Comparison of ENCODE assay signal across 7 cellular contexts in genomic region chr15:99796940-99797870, GRCh38.
DNase-seq lines count a peak whose midpoint lies in the region; ATAC-seq, FAIRE-seq and TF ChIP-seq lines count a peak whose summit lies in the region.
"Not testable (repeated sequence)": the region's sequence is repeated elsewhere in the genome, so short reads cannot be mapped to it uniquely, and the experiment has no call there.

No MANE protein-coding gene starts in this region.

- not testable (repeated sequence) for H3K36me3 Mint-ChIP-seq in H9 (ENCODE audit: insufficient read depth in 1 of 3, low read depth in 3 of 3); naive thymus-derived CD4-positive, alpha-beta T cell

- not testable (repeated sequence) for H3K4me1 ChIP-seq in H9 (ENCODE audit: insufficient read depth, low read length); Panc1 (ENCODE audit: control insufficient read depth, insufficient read depth, low read length); naive thymus-derived CD4-positive, alpha-beta T cell (ENCODE audit: control insufficient read depth in 2 of 2, insufficient read depth in 2 of 2, low read length in 2 of 2)

- POLR2A ChIA-PET in Panc1 (lab: Charles Lee); naive thymus-derived CD4-positive, alpha-beta T cell (lab: Charles Lee): not testable (repeated sequence)

- H3K4me3 ChIP-seq in GM06990 (replicated peaks; ENCODE audit: low read depth, low read length); Panc1 (ENCODE audit: low read depth in 2 of 2, low read length in 2 of 2); astrocyte of the cerebellum (ENCODE audit: low read depth, low read length); epithelial cell of proximal tubule (ENCODE audit: low read depth, low read length); naive thymus-derived CD4-positive, alpha-beta T cell (ENCODE audit: low read length): not testable (repeated sequence)

- WGBS in H9 (ENCODE audit: extremely low coverage, insufficient read length, low lambda C conversion rate): no CpG with 5 or more reads among the region's 21 CpGs

- not testable (repeated sequence) for H2BK20ac ChIP-seq in H9 (ENCODE audit: low read depth, low read length, poor library complexity, severe bottlenecking)

- H2AFZ ChIP-seq in H9 (ENCODE audit: low read length): not testable (repeated sequence)

- H3K79me2 ChIP-seq in H9 (ENCODE audit: insufficient read depth, low read length): not testable (repeated sequence)

- not testable (repeated sequence) for H3K27ac ChIP-seq in H9 (ENCODE audit: insufficient read length, low read depth, low read length); Panc1 (ENCODE audit: low read length); naive thymus-derived CD4-positive, alpha-beta T cell (ENCODE audit: low read depth, low read length)

- not testable (repeated sequence) for H4K20me1 ChIP-seq in H9 (ENCODE audit: control insufficient read depth, insufficient read depth, insufficient read length)

- TF ChIP-seq CTCF in GM06990 (IDR thresholded peaks at IDR 0.05; ENCODE audit: insufficient read depth, low read length, poor library complexity, severe bottlenecking); H9 (conservative IDR thresholded peaks at IDR 0.05): not testable (repeated sequence)
- TF ChIP-seq CTCF in Panc1 (IDR thresholded peaks at IDR 0.05) (peak; percentile 57), astrocyte of the cerebellum (IDR thresholded peaks at IDR 0.05; ENCODE audit: low read depth, low read length, missing control alignments) (peak; percentile 8), epithelial cell of proximal tubule (conservative IDR thresholded peaks at IDR 0.05; ENCODE audit: low read depth, low read length) (peak; percentile 5)

- peak; percentile 66; the same call in 1 of the 2 replicates for ATAC-seq in Panc1
- ATAC-seq in naive thymus-derived CD4-positive, alpha-beta T cell: peak; percentile 41

- not testable (repeated sequence) for H3K9me3 ChIP-seq in H9 (ENCODE audit: control insufficient read depth, low read depth, low read length); Panc1 (ENCODE audit: control insufficient read depth, insufficient read depth, low read depth, low read length); naive thymus-derived CD4-positive, alpha-beta T cell (ENCODE audit: control insufficient read depth in 2 of 3, low read length in 3 of 3)

- BruUV-seq in Panc1 (replicated peaks; lab: Mats Ljungman, UMichigan): not testable (repeated sequence)

- H3K79me1 ChIP-seq in H9 (ENCODE audit: insufficient read depth, low read depth, low read length, poor library complexity, severe bottlenecking): not testable (repeated sequence)

- DNase-seq in GM06990 (ENCODE audit: extremely low read depth, insufficient read length) (peak; percentile 28), H9 (peak; percentile 31)
- not testable (repeated sequence) for DNase-seq in GM18507 (ENCODE audit: extremely low spot score, insufficient read length, low read depth); Panc1 (ENCODE audit: low read depth, low spot score); astrocyte of the cerebellum (ENCODE audit: low read depth); epithelial cell of proximal tubule (ENCODE audit: low read depth)
- peak in 3 of 9 donors; percentile 7 to 14 (median 10) for DNase-seq in naive thymus-derived CD4-positive, alpha-beta T cell

- FAIRE-seq in GM18507 (lab: Jason Lieb, UNC): peak; percentile 78

- CTCF ChIA-PET in Panc1 (lab: Charles Lee): interaction anchor here (1.2 kb wide), 1 partner anchor 1969 kb away, joined by 3 read pairs; no protein-coding TSS in a partner anchor
- CTCF ChIA-PET in naive thymus-derived CD4-positive, alpha-beta T cell (lab: Charles Lee): not testable (repeated sequence)

- not testable (repeated sequence) for H3K4me1 Mint-ChIP-seq in H9; naive thymus-derived CD4-positive, alpha-beta T cell

- not testable (repeated sequence) for H3K27me3 Mint-ChIP-seq in H9 (ENCODE audit: low read depth); naive thymus-derived CD4-positive, alpha-beta T cell

- H4K8ac ChIP-seq in H9 (replicated peaks; ENCODE audit: insufficient read length, low read depth, low read length): not testable (repeated sequence)

- not testable (repeated sequence) for H3K18ac ChIP-seq in H9 (ENCODE audit: insufficient read length, low read depth, low read length)

- H3K36me3 ChIP-seq in GM06990 (ENCODE audit: control insufficient read depth, insufficient read depth, low read length); Panc1 (ENCODE audit: control insufficient read depth, insufficient read depth, low read length); naive thymus-derived CD4-positive, alpha-beta T cell (ENCODE audit: control insufficient read depth in 2 of 3, insufficient read depth in 3 of 3, low read length in 3 of 3): not testable (repeated sequence)

- not testable (repeated sequence) for H3K9me3 Mint-ChIP-seq in H9; naive thymus-derived CD4-positive, alpha-beta T cell

- not testable (repeated sequence) for H3K23me2 ChIP-seq in H9 (ENCODE audit: insufficient read length, low read depth, low read length, poor library complexity, severe bottlenecking)

- not testable (repeated sequence) for H3K4ac ChIP-seq in H9 (ENCODE audit: low read depth, low read length)

- H2BK12ac ChIP-seq in H9 (ENCODE audit: insufficient read length, low read depth, low read length): not testable (repeated sequence)

- in situ Hi-C loops in Panc1 (cut with HindIII; ENCODE audit: low pct_unique_long_range_greater_than_20kb, low sequenced_read_pairs); astrocyte of the cerebellum (cut with HindIII; ENCODE audit: low sequenced_read_pairs): not testable (repeated sequence)

- H3K27ac Mint-ChIP-seq in H9; naive thymus-derived CD4-positive, alpha-beta T cell: not testable (repeated sequence)

- H3K4me3 Mint-ChIP-seq in H9; naive thymus-derived CD4-positive, alpha-beta T cell: not testable (repeated sequence)

- intact Hi-C loops in Panc1 (cut with micrococcal nuclease; ENCODE audit: unreplicated experiment); naive thymus-derived CD4-positive, alpha-beta T cell (cut with micrococcal nuclease): not testable (repeated sequence)

- not testable (repeated sequence) for H3K27me3 ChIP-seq in GM06990 (replicated peaks; ENCODE audit: control insufficient read depth, insufficient read depth, low read length); H9 (ENCODE audit: insufficient read depth, low read length); Panc1 (ENCODE audit: control insufficient read depth, insufficient read depth, low read length); naive thymus-derived CD4-positive, alpha-beta T cell (ENCODE audit: control insufficient read depth in 2 of 2, insufficient read depth in 2 of 2, low read length in 2 of 2)

- not testable (repeated sequence) for H2BK15ac ChIP-seq in H9 (ENCODE audit: low read depth, low read length)

- not testable (repeated sequence) for H3K14ac ChIP-seq in H9 (ENCODE audit: insufficient read depth, low read length)

- H2BK5ac ChIP-seq in H9 (ENCODE audit: insufficient read length, low read length): not testable (repeated sequence)

- H3K56ac ChIP-seq in H9 (ENCODE audit: insufficient read length, low read depth, low read length): not testable (repeated sequence)

- H4K5ac ChIP-seq in H9 (ENCODE audit: insufficient read length, low read depth, low read length): not testable (repeated sequence)

- not testable (repeated sequence) for H4K91ac ChIP-seq in H9 (ENCODE audit: insufficient read length, low read depth, low read length)

- not testable (repeated sequence) for H2AK5ac ChIP-seq in H9 (ENCODE audit: insufficient read length, low read length)

- not testable (repeated sequence) for H3T11ph ChIP-seq in H9 (ENCODE audit: low read length)

- H3K9ac ChIP-seq in H9 (ENCODE audit: extremely low read depth, insufficient read length, low read length): not testable (repeated sequence)

- not testable (repeated sequence) for H3K23ac ChIP-seq in H9 (ENCODE audit: insufficient read length, low read depth, low read length)

- not testable (repeated sequence) for H3K4me2 ChIP-seq in H9 (ENCODE audit: insufficient read depth, insufficient read length, low read length)

- H2BK120ac ChIP-seq in H9 (ENCODE audit: low read depth, low read length, poor library complexity, severe bottlenecking): not testable (repeated sequence)
